In the genomic region with DNA sequence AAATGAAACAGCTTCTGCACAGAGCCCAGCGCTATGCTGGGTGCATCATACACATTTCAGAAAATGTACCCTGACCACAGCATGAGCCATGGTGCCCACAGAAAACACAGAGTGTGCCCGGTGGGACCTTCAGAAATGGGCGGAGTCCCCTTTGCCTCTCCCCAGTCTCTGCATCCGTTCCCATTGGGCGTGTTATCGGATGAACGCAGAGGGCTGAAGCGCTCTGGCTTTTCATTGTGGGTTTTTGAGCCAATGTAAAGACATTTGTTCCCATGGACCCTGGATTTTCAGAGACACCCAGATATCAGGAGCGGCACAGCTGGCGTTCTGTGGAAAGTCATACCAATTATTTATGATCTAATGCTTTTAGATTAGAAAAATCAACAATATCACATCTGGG, we compare ENCODE assay signal across 29 cellular contexts.
DNase-seq lines count a peak whose midpoint lies in the region; ATAC-seq and TF ChIP-seq lines count a peak whose summit lies in the region.
"Had no signal": no experiment of that assay in that cellular context is flagged by ENCODE, and none has a peak within 500 bp of the region (broad histone marks: within the 10 kb centered on the region; RNA-seq: fewer than 3 reads in every experiment).

No MANE protein-coding gene starts in this region.

- DNase-seq in Right ventricle myocardium inferior (ENCODE audit: missing footprints) = peak; percentile 33
- no peak for DNase-seq in cardiac septum (ENCODE audit: low spot score)
- no peak for DNase-seq in heart right ventricle
- DNase-seq in osteocyte (ENCODE audit: extremely low spot score, unreplicated experiment) = no peak
- no peak for DNase-seq in stimulated activated CD4-positive, alpha-beta T cell treated with anti-CD3 and anti-CD28 coated beads, Interleukin-2, amount 100 ng/mL, for 48 hours
- no peak for DNase-seq in middle frontal gyrus (ENCODE audit: extremely low spot score, low spot score)
- DNase-seq: ACHN; BE2C; CD8-positive, alpha-beta memory T cell; DMS 273 treated with DMSO at 0.1 percent for 48 hours; DMS79; EL; GDM1; H7; MV-4-11; NCI-H1105; NCI-H1436 treated with DMSO at 0.1 percent for 48 hours; NCI-H187 treated with DMSO at 0.1 percent for 48 hours; NCI-H2171 treated with DMSO at 0.1 percent for 48 hours; NCI-H524; NCI-H774; PC-9; SHP77 had no signal

- no peaks in the 10 kb centered on the region for H3K36me3 Mint-ChIP-seq in osteocyte (ENCODE audit: unreplicated experiment)
- H3K36me3 Mint-ChIP-seq: CD14-positive monocyte; CD8-positive, alpha-beta memory T cell had no signal

- H3K27me3 Mint-ChIP-seq in osteocyte (ENCODE audit: unreplicated experiment) = no peaks in the 10 kb centered on the region
- H3K27me3 Mint-ChIP-seq: CD8-positive, alpha-beta memory T cell had no signal

- no peak overlapping the region for H3K4me3 Mint-ChIP-seq in osteocyte (ENCODE audit: unreplicated experiment)
- H3K4me3 Mint-ChIP-seq: CD14-positive monocyte; CD8-positive, alpha-beta memory T cell had no signal

- WGBS in heart right ventricle, 2 donors = 80 to 81% methylated on average over 10 of the region's 10 CpGs

- peaks cover 0 to 43% (median 11%) of the 10 kb centered on the region in 7 donors for H3K27me3 ChIP-seq in heart right ventricle
- H3K27me3 ChIP-seq: BE2C had no signal

- intact Hi-C loops in Right ventricle myocardium inferior (cut with DNase I) (no loop called here), cardiac septum (cut with DNase I) (no loop called here), heart right ventricle (cut with DNase I) (loop anchor here in 1 of 10 donors (10.0 kb wide), 1 partner anchor 105 kb away; no protein-coding TSS in a partner anchor)

- H3K27ac Mint-ChIP-seq in osteocyte (ENCODE audit: unreplicated experiment) = peak overlapping the region; percentile 85
- H3K27ac Mint-ChIP-seq: CD14-positive monocyte; CD8-positive, alpha-beta memory T cell had no signal

- ATAC-seq in Right ventricle myocardium inferior (peak; percentile 28), heart right ventricle (peak in 7 of 8 donors; percentile 21 to 67 (median 45)), GM21737 (IDR thresholded peaks at IDR 0.05; ENCODE audit: unreplicated experiment) (no peak)
- ATAC-seq: GM12878, HepG2 had no signal

- no peaks in the 10 kb centered on the region for H3K36me3 ChIP-seq in heart right ventricle
- H3K36me3 ChIP-seq: BE2C had no signal

- H3K9me3 ChIP-seq in heart right ventricle = no peaks in the 10 kb centered on the region
- H3K9me3 ChIP-seq: BE2C had no signal

- no peak overlapping the region for H3K4me3 ChIP-seq in heart right ventricle
- H3K4me3 ChIP-seq: GM12878, GM23248, PC-9 had no signal

- H3K27ac ChIP-seq in heart right ventricle = peak overlapping the region in 7 of 10 donors; percentile 25 to 77 (median 57)
- H3K27ac ChIP-seq: 22Rv1, GM23248, PC-9 had no signal

- H3K4me1 ChIP-seq in heart right ventricle = peaks cover 0 to 23% (median 0%) of the 10 kb centered on the region in 9 donors
- H3K4me1 ChIP-seq: BE2C had no signal

- peaks cover 59% of the 10 kb centered on the region for H3K4me1 Mint-ChIP-seq in osteocyte (ENCODE audit: unreplicated experiment)
- H3K4me1 Mint-ChIP-seq: CD14-positive monocyte; CD8-positive, alpha-beta memory T cell had no signal

- no peaks in the 10 kb centered on the region for H3K9me3 Mint-ChIP-seq in osteocyte (ENCODE audit: unreplicated experiment)

- TF ChIP-seq CTCF in heart right ventricle (IDR thresholded peaks at IDR 0.05) (no peak), osteocyte (IDR thresholded peaks at IDR 0.05) (no peak)
